In genomic region chr2:99216096-99216495, GRCh38 we compare ENCODE assay signal across 36 cellular contexts. TPM values are rescaled to one million over a fixed set of nuclear protein-coding genes. Genes with fewer than 3 reads are reported as not detected.
"Had no signal": no experiment of that assay in that cellular context is flagged by ENCODE, and none has a peak within 500 bp of the region (broad histone marks: within the 10 kb centered on the region; RNA-seq: fewer than 3 reads in every experiment).

No MANE protein-coding gene starts in this region.

- H3K4me3 ChIP-seq: MG63 had no signal

- H3K27ac ChIP-seq: KMS-11 had no signal

- H3K9ac ChIP-seq: KMS-11 had no signal

- H3K36me3 ChIP-seq: MG63 had no signal

- DNase-seq: Karpas-422, Kasumi-1, MG63, MM.1S, MV-4-11, NCI-H1092, NCI-H1092 treated with DMSO at 0.1 percent for 48 hours, NCI-H1105, NCI-H1105 treated with DMSO at 0.1 percent for 48 hours, NCI-H1417, NCI-H1417 treated with DMSO at 0.1 percent for 48 hours, NCI-H1436, NCI-H1436 treated with DMSO at 0.1 percent for 48 hours, NCI-H1694, NCI-H1694 treated with DMSO at 0.1 percent for 48 hours, NCI-H187, NCI-H187 treated with DMSO at 0.1 percent for 48 hours, NCI-H1930, NCI-H2029, NCI-H2029 treated with DMSO at 0.1 percent for 48 hours, NCI-H2081, NCI-H2081 treated with DMSO at 0.1 percent for 48 hours, NCI-H2107, NCI-H2171, NCI-H2171 treated with DMSO at 0.1 percent for 48 hours, NCI-H2227 treated with DMSO at 0.1 percent for 48 hours, NCI-H226, NCI-H345, NCI-H446, NCI-H446 treated with DMSO at 0.1 percent for 48 hours, NCI-H510A, NCI-H510A treated with DMSO at 0.1 percent for 48 hours had no signal

- H3K27me3 ChIP-seq: MG63 had no signal

- H3K9me3 ChIP-seq: MG63 had no signal

- H3K4me2 ChIP-seq: KMS-11 had no signal

RNA-seq across cellular contexts. Expression of gene LYG2, which starts 39.4 kb away (rescaled TPM):
- total RNA-seq: LHCN-M2, MCF 10A, NCI-H460 had no signal
